23 cellular contexts compared by ENCODE assay signal in genomic region chr18:47689386-47689785, GRCh38.
A peak's percentile ranks its signal among the peaks of the same experiment; 100 is the strongest.
DNase-seq lines count a peak whose midpoint lies in the region; ATAC-seq and TF ChIP-seq lines count a peak whose summit lies in the region.
"Had no signal": no experiment of that assay in that cellular context is flagged by ENCODE, and none has a peak within 500 bp of the region (broad histone marks: within the 10 kb centered on the region; RNA-seq: fewer than 3 reads in every experiment).

No MANE protein-coding gene starts in this region.

- no peaks in the 10 kb centered on the region for H3K27me3 ChIP-seq in HUES64 (ENCODE audit: insufficient read depth, low read length)
- H3K27me3 ChIP-seq in ectodermal cell (ENCODE audit: control insufficient read depth, insufficient read depth, low read length, poor library complexity, severe bottlenecking), result no peaks in the 10 kb centered on the region
- H3K27me3 ChIP-seq in mesendoderm (ENCODE audit: insufficient read depth, low read length, poor library complexity), result no peaks in the 10 kb centered on the region

- H3K9ac ChIP-seq in HUES64 (ENCODE audit: low read depth, low read length) (peak overlapping the region; percentile 13; the same call in 1 of the 2 replicates), mesendoderm (ENCODE audit: low read length) (no peak overlapping the region)
- H3K9ac ChIP-seq: KMS-11 had no signal

- no peak for ATAC-seq in HG02763 (IDR thresholded peaks at IDR 0.05; ENCODE audit: unreplicated experiment)
- ATAC-seq: Panc1 had no signal

- H3K27me3 Mint-ChIP-seq in CD14-positive monocyte (ENCODE audit: low read depth in 3 of 3), result peaks cover 0 to 10% (median 3%) of the 10 kb centered on the region in 3 donors

- no peaks in the 10 kb centered on the region for H3K9me3 Mint-ChIP-seq in CD14-positive monocyte

- H3K4ac ChIP-seq in mesendoderm (ENCODE audit: low read depth, low read length), result no peak overlapping the region

- H3K23ac ChIP-seq in mesendoderm (ENCODE audit: low read length), result no peak overlapping the region

- DNase-seq in Daoy (ENCODE audit: low read depth), result peak; percentile 13
- peak; percentile 58 for DNase-seq in mesendoderm
- no peak for DNase-seq in stimulated activated CD4-positive, alpha-beta T cell treated with anti-CD3 and anti-CD28 coated beads, Interleukin-1b, Interleukin-23, amount 100 ng/mL, for 48 hours
- no peak for DNase-seq in CD14-positive monocyte (ENCODE audit: low spot score)
- DNase-seq in activated CD4-positive, alpha-beta T cell treated with anti-CD3 and anti-CD28 coated beads, Interleukin-2, amount 50 U/mL, for 1 hour, result no peak
- DNase-seq: 8988T; CD4-positive, CD25-positive, alpha-beta regulatory T cell; DMS153; MM.1S; NCI-H1092; NCI-H1417 treated with DMSO at 0.1 percent for 48 hours; NCI-H1694 treated with DMSO at 0.1 percent for 48 hours; NCI-H2081; NCI-H2227 treated with DMSO at 0.1 percent for 48 hours; NCI-H526 treated with DMSO at 0.1 percent for 48 hours; SHP77 had no signal

- H3K4me2 ChIP-seq in mesendoderm (ENCODE audit: low read length), result no peak overlapping the region
- H3K4me2 ChIP-seq: KMS-11 had no signal

- no peak overlapping the region for H3K18ac ChIP-seq in mesendoderm (ENCODE audit: low read length)

- H3K27ac Mint-ChIP-seq in CD14-positive monocyte, result no peak overlapping the region
- H3K27ac Mint-ChIP-seq: CD4-positive, CD25-positive, alpha-beta regulatory T cell had no signal

- TF ChIP-seq CTCF in CD14-positive monocyte (IDR thresholded peaks at IDR 0.05), result no peak

- H3K4me3 ChIP-seq in HUES64 (ENCODE audit: low read length) (no peak overlapping the region), ectodermal cell (ENCODE audit: insufficient read depth, low read depth, low read length) (no peak overlapping the region), mesendoderm (ENCODE audit: low read length) (no peak overlapping the region)

- H3K4me1 ChIP-seq in HUES64 (ENCODE audit: insufficient read depth, low read length) (peaks cover 8% of the 10 kb centered on the region; the same call in 1 of the 2 replicates), ectodermal cell (ENCODE audit: control insufficient read depth, insufficient read depth, low read length) (peaks cover 20% of the 10 kb centered on the region), mesendoderm (ENCODE audit: control insufficient read depth, low read depth, low read length) (no peaks in the 10 kb centered on the region)

- H3K56ac ChIP-seq in mesendoderm (ENCODE audit: low read length), result no peak overlapping the region

- H3K79me1 ChIP-seq in mesendoderm (ENCODE audit: low read length), result no peaks in the 10 kb centered on the region

- no peaks in the 10 kb centered on the region for H3K9me3 ChIP-seq in HUES64 (ENCODE audit: insufficient read depth, low read depth, low read length)
- H3K9me3 ChIP-seq in ectodermal cell (ENCODE audit: control insufficient read depth, low read length), result no peaks in the 10 kb centered on the region

- no peaks in the 10 kb centered on the region for H3K79me2 ChIP-seq in mesendoderm (ENCODE audit: control insufficient read depth, insufficient read depth, low read length)

- H3K36me3 ChIP-seq in HUES64 (ENCODE audit: insufficient read depth, low read length) (no peaks in the 10 kb centered on the region), ectodermal cell (ENCODE audit: control insufficient read depth, insufficient read depth, low read length) (no peaks in the 10 kb centered on the region), mesendoderm (ENCODE audit: control insufficient read depth, insufficient read depth, low read length) (no peaks in the 10 kb centered on the region)

- peak overlapping the region; percentile 48 for H3K27ac ChIP-seq in HUES64 (ENCODE audit: low read depth, low read length)
- peak overlapping the region; percentile 31 for H3K27ac ChIP-seq in ectodermal cell (ENCODE audit: insufficient read depth, low read depth, low read length, poor library complexity, severe bottlenecking)
- H3K27ac ChIP-seq in mesendoderm (ENCODE audit: low read depth, low read length), result no peak overlapping the region
- H3K27ac ChIP-seq: KMS-11, RWPE1 had no signal

- WGBS in HUES64, result 42% methylated on average over 4 of the region's 4 CpGs
- WGBS in ectodermal cell, 2 experiments, result 43% methylated on average over 4 of the region's 4 CpGs
- WGBS in mesendoderm (ENCODE audit: extremely low coverage, insufficient coverage, low lambda C conversion rate), result no CpG with 5 or more reads among the region's 4 CpGs

- H4K5ac ChIP-seq in mesendoderm (ENCODE audit: low read length), result no peak overlapping the region

- no peak overlapping the region for H2AK5ac ChIP-seq in mesendoderm (ENCODE audit: low read length)

- H3K4me1 Mint-ChIP-seq in CD14-positive monocyte, result no peaks in the 10 kb centered on the region
- H3K4me1 Mint-ChIP-seq: CD4-positive, CD25-positive, alpha-beta regulatory T cell; IgD-negative memory B cell had no signal

- intact Hi-C loops in CD14-positive monocyte (cut with micrococcal nuclease), result no loop called here

- no peak overlapping the region for H2BK120ac ChIP-seq in mesendoderm (ENCODE audit: low read depth, low read length)

- no peak overlapping the region for H2BK15ac ChIP-seq in mesendoderm (replicated peaks; ENCODE audit: low read depth)

- H4K8ac ChIP-seq in mesendoderm (ENCODE audit: low read depth, low read length), result no peak overlapping the region

- no peaks in the 10 kb centered on the region for H3K36me3 Mint-ChIP-seq in CD14-positive monocyte
- H3K36me3 Mint-ChIP-seq: CD4-positive, CD25-positive, alpha-beta regulatory T cell had no signal

- H2BK5ac ChIP-seq in mesendoderm (ENCODE audit: low read length), result no peak overlapping the region

- no peak overlapping the region for H3K4me3 Mint-ChIP-seq in CD14-positive monocyte
- H3K4me3 Mint-ChIP-seq: CD4-positive, CD25-positive, alpha-beta regulatory T cell; IgD-negative memory B cell had no signal

Comparison
In these comparisons a context has a peak if more than half of its experiments do, and no peak if none do; other contexts are left out.
1. DNase-seq: peak in Daoy (single experiment) and mesendoderm (single experiment); none in stimulated activated CD4-positive, alpha-beta T cell treated with anti-CD3 and anti-CD28 coated beads, Interleukin-1b, Interleukin-23, amount 100 ng/mL, for 48 hours (single experiment), CD14-positive monocyte (single experiment) and activated CD4-positive, alpha-beta T cell treated with anti-CD3 and anti-CD28 coated beads, Interleukin-2, amount 50 U/mL, for 1 hour (single experiment).